Comparison of ENCODE assay signal across 8 cellular contexts in the genomic region with DNA sequence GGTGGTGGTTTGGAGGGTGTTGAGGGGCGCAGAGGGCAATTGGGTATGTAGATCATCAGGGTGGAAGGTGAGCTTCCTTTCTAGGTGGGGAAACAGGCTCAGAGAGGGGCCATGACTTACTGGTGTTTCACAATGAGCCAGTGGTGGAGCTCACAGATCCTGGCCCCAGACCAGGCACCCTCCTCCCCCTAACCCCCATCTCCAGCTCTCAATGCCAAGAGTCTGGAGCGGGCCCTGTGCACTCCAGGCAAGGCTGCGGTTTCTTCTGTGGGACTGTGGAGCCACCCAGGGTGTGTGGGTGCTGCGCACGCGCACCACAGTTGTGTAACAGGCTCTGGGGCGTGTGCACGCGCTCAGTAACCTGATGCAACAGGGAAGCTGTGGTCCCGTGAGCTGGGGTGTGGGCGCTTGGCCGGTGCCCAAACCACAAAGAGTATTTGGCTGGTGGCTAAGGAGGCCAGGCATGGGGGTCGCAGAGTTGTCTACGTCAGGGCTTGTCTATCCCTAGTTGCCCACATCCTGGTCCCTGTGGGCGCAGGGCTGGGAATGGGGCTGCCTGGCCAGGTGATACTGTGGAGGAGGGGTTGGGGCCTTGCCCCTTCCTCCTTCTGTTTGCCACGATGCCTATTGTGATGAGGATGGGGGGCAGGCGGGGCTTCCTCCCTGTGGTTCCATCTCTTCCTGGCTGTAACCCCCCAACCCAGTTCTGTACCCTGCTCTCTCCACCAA. TPM values are rescaled to one million over a fixed set of nuclear protein-coding genes. Genes with fewer than 3 reads are reported as not detected.
A peak's percentile ranks its signal among the peaks of the same experiment; 100 is the strongest.
DNase-seq lines count a peak whose midpoint lies in the region; ATAC-seq and TF ChIP-seq lines count a peak whose summit lies in the region.

No MANE protein-coding gene starts in this region.

- H3K27me3 ChIP-seq in OCI-LY3 (ENCODE audit: low read depth, low read length) = no peaks in the 10 kb centered on the region
- no peaks in the 10 kb centered on the region for H3K27me3 ChIP-seq in Caco-2 (replicated peaks; ENCODE audit: control insufficient read depth, insufficient read depth, low read length)

- POLR2A ChIA-PET in Caco-2 (lab: Charles Lee) = no interaction called here

- TF ChIP-seq CTCF in OCI-LY3 (IDR thresholded peaks at IDR 0.05; ENCODE audit: low read depth, low read length) (no peak), fibroblast of pulmonary artery (IDR thresholded peaks at IDR 0.05; ENCODE audit: low read length, missing control alignments) (no peak), Caco-2 (IDR thresholded peaks at IDR 0.05; ENCODE audit: insufficient read depth in 1 of 2, low read depth in 1 of 2, low read length in 1 of 2, severe bottlenecking in 1 of 2, unreplicated experiment in 1 of 2) (no peak)

- H3K4me1 Mint-ChIP-seq in Caco-2 (ENCODE audit: low read depth, unreplicated experiment) = no peaks in the 10 kb centered on the region

- peak overlapping the region; percentile 55 for H3K27ac ChIP-seq in OCI-LY3 (ENCODE audit: low read length)

- H3K36me3 ChIP-seq in OCI-LY3 (replicated peaks; ENCODE audit: low read depth, low read length) (no peaks in the 10 kb centered on the region), Caco-2 (ENCODE audit: control insufficient read depth, insufficient read depth, low read length) (no peaks in the 10 kb centered on the region)

- no peaks in the 10 kb centered on the region for H3K27me3 Mint-ChIP-seq in Caco-2 (ENCODE audit: insufficient read depth, unreplicated experiment)

- H2AFZ ChIP-seq in OCI-LY3 (ENCODE audit: low read depth, low read length) = peak overlapping the region; percentile 34; the same call in 1 of the 2 replicates

- DNase-seq in activated T-cell treated with anti-CD3 and anti-CD28 coated beads for 4 hours (peak; percentile 65), fibroblast of pulmonary artery (ENCODE audit: low read depth) (peak; percentile 97), skeletal muscle cell (ENCODE audit: low read depth) (peak; percentile 99), NCI-H446 treated with DMSO at 0.1 percent for 48 hours (lab: John Stamatoyannopoulos, UW) (no peak), Caco-2 (no peak)

- no TSS peak for BruUV-seq in Caco-2 (replicated peaks; lab: Mats Ljungman, UMichigan)

- H3K9me3 ChIP-seq in OCI-LY3 (ENCODE audit: insufficient read depth, low read length) (no peaks in the 10 kb centered on the region), Caco-2 (peaks cover 1% of the 10 kb centered on the region; the same call in 1 of the 2 replicates)

- H3K4me3 ChIP-seq in OCI-LY3 (ENCODE audit: low read length) (peak overlapping the region; percentile 64), fibroblast of pulmonary artery (replicated peaks; ENCODE audit: low read depth, low read length) (no peak overlapping the region), skeletal muscle cell (ENCODE audit: low read depth, low read length) (no peak overlapping the region), Caco-2 (ENCODE audit: low read depth, low read length) (no peak overlapping the region)

- intact Hi-C loops in Caco-2 (cut with micrococcal nuclease; ENCODE audit: unreplicated experiment) = loop anchor here (1.0 to 5.0 kb wide), 7 partner anchors 35 to 354 kb away; no protein-coding TSS in a partner anchor

- no peak overlapping the region for H3K27ac Mint-ChIP-seq in Caco-2 (ENCODE audit: unreplicated experiment)

- no peaks in the 10 kb centered on the region for H4K20me1 ChIP-seq in OCI-LY3 (ENCODE audit: insufficient read depth, low read length)

- CTCF ChIA-PET in Caco-2 (lab: Charles Lee) = interaction anchor here (0.8 to 1.8 kb wide), 4 partner anchors 24 to 354 kb away, joined by 3 to 11 read pairs (median 3); no protein-coding TSS in a partner anchor

- no peak overlapping the region for H3K4me3 Mint-ChIP-seq in Caco-2 (ENCODE audit: unreplicated experiment)

- peak; percentile 64 for ATAC-seq in GM18861 (IDR thresholded peaks at IDR 0.05; ENCODE audit: unreplicated experiment)
- ATAC-seq in HG03135 (IDR thresholded peaks at IDR 0.05; ENCODE audit: unreplicated experiment) = peak; percentile 55

- peak overlapping the region; percentile 69 for H3K9ac ChIP-seq in OCI-LY3 (ENCODE audit: low read length)

- H3K4me2 ChIP-seq in OCI-LY3 (ENCODE audit: low read length) = peak overlapping the region; percentile 88

- no peaks in the 10 kb centered on the region for H3K36me3 Mint-ChIP-seq in Caco-2 (ENCODE audit: insufficient read depth, unreplicated experiment)

- H3K4me1 ChIP-seq in OCI-LY3 (ENCODE audit: low read length) (peaks cover 28% of the 10 kb centered on the region), Caco-2 (no peaks in the 10 kb centered on the region)

- H3K79me2 ChIP-seq in OCI-LY3 (ENCODE audit: low read length) = no peaks in the 10 kb centered on the region

- H3K9me3 Mint-ChIP-seq in Caco-2 (ENCODE audit: unreplicated experiment) = peaks cover under 1% of the 10 kb centered on the region

RNA-seq across cellular contexts. Expression of a gene that starts 37.5 kb away (rescaled TPM):
- total RNA-seq in Caco-2 (2022) = 65.4 and 66.7 TPM in 2 replicates

RNA-seq across cellular contexts. Expression of a gene that starts 44.9 kb away (rescaled TPM):
- 172 and 174 TPM in 2 replicates for total RNA-seq in Caco-2 (2022)

Comparison
In these comparisons a context has a peak if more than half of its experiments do, and no peak if none do; other contexts are left out.
1. DNase-seq: peak in activated T-cell treated with anti-CD3 and anti-CD28 coated beads for 4 hours (single experiment), fibroblast of pulmonary artery (single experiment) and skeletal muscle cell (single experiment); none in NCI-H446 treated with DMSO at 0.1 percent for 48 hours (single experiment) and Caco-2 (0 of 2).